8 cellular contexts compared by ENCODE assay signal in genomic region chr12:59596232-59597143, GRCh38. TPM values are rescaled to one million over a fixed set of nuclear protein-coding genes. Genes with fewer than 3 reads are reported as not detected.
DNase-seq lines count a peak whose midpoint lies in the region; ATAC-seq lines count a peak whose summit lies in the region.

No MANE protein-coding gene starts in this region.

- H3K27ac Mint-ChIP-seq in activated CD4-positive, alpha-beta T cell treated with anti-CD3 and anti-CD28 coated beads for 36 hours = peak overlapping the region; percentile 100

- no peaks in the 10 kb centered on the region for H3K9me3 Mint-ChIP-seq in activated CD4-positive, alpha-beta T cell treated with anti-CD3 and anti-CD28 coated beads for 36 hours (ENCODE audit: low read depth)

- peak; percentile 43 for ATAC-seq in GM18867 (IDR thresholded peaks at IDR 0.05; ENCODE audit: unreplicated experiment)
- peak; percentile 43 for ATAC-seq in HG03097 (IDR thresholded peaks at IDR 0.05; ENCODE audit: low FRiP score, unreplicated experiment)
- ATAC-seq in activated CD4-positive, alpha-beta T cell treated with anti-CD3 and anti-CD28 coated beads for 36 hours = peak; percentile 50
- ATAC-seq in left lobe of liver = peak; percentile 76

- DNase-seq in A172 (ENCODE audit: low spot score) (peak; percentile 41), NCI-H2196 treated with DMSO at 0.1 percent for 48 hours (lab: John Stamatoyannopoulos, UW; ENCODE audit: unreplicated experiment) (peak; percentile 13), left lobe of liver (ENCODE audit: low spot score) (peak; percentile 76)
- DNase-seq in activated CD4-positive, alpha-beta T cell treated with anti-CD3 and anti-CD28 coated beads for 36 hours = peak; percentile 85
- DNase-seq in stimulated activated CD4-positive, alpha-beta T cell treated with anti-CD3 and anti-CD28 coated beads, Interleukin-2, amount 100 ng/mL, for 24 hours = peak; percentile 75 to 78

- CTCF ChIA-PET in activated CD4-positive, alpha-beta T cell treated with anti-CD3 and anti-CD28 coated beads for 36 hours (lab: Charles Lee) = interaction anchor here (0.6 kb wide), 1 partner anchor 12 kb away, joined by 3 read pairs; no protein-coding TSS in a partner anchor

- POLR2A ChIA-PET in activated CD4-positive, alpha-beta T cell treated with anti-CD3 and anti-CD28 coated beads for 36 hours (lab: Charles Lee) = interaction anchor here (0.9 kb wide), 1 partner anchor 31 kb away, joined by 3 read pairs; no protein-coding TSS in a partner anchor

- H3K27ac ChIP-seq in cingulate gyrus (ENCODE audit: low read depth, low read length) = peak overlapping the region; percentile 80

- H3K27me3 Mint-ChIP-seq in activated CD4-positive, alpha-beta T cell treated with anti-CD3 and anti-CD28 coated beads for 36 hours = no peaks in the 10 kb centered on the region

- H3K4me3 Mint-ChIP-seq in activated CD4-positive, alpha-beta T cell treated with anti-CD3 and anti-CD28 coated beads for 36 hours = peak overlapping the region; percentile 82

- intact Hi-C loops in activated CD4-positive, alpha-beta T cell treated with anti-CD3 and anti-CD28 coated beads for 36 hours (cut with DNase I, micrococcal nuclease) = loop anchor here (1.0 to 10.0 kb wide), 8 partner anchors 31 to 1750 kb away; partner anchors contain the start of genes ATP23 (in 2 of the 2) and CTDSP2 (in 1 of the 2)

- H3K4me1 Mint-ChIP-seq in activated CD4-positive, alpha-beta T cell treated with anti-CD3 and anti-CD28 coated beads for 36 hours = peaks cover 55% of the 10 kb centered on the region

- H3K36me3 Mint-ChIP-seq in activated CD4-positive, alpha-beta T cell treated with anti-CD3 and anti-CD28 coated beads for 36 hours (ENCODE audit: low read depth) = peaks cover 25% of the 10 kb centered on the region

RNA-seq across cellular contexts. Expression of gene SLC16A7, which starts 0.7 kb away (rescaled TPM):
- total RNA-seq in A172 (2014; rRNA removed; shearing (Covaris generic)) = 8.0 and 23.7 TPM in 2 replicates
- 10 to 100 TPM; 33.0 to 34.8 TPM for total RNA-seq in activated CD4-positive, alpha-beta T cell treated with anti-CD3 and anti-CD28 coated beads for 36 hours
- total RNA-seq in left lobe of liver = 5.9 TPM

Comparison
In these comparisons a context has a peak if more than half of its experiments do, and no peak if none do; other contexts are left out.
1. Peak in every context shown above with its lines: DNase-seq, ATAC-seq and H3K27ac ChIP-seq.
2. DNase-seq: peak in every context shown above with its lines; median percentile 85 in activated CD4-positive, alpha-beta T cell treated with anti-CD3 and anti-CD28 coated beads for 36 hours; 76 in stimulated activated CD4-positive, alpha-beta T cell treated with anti-CD3 and anti-CD28 coated beads, Interleukin-2, amount 100 ng/mL, for 24 hours; 76 in left lobe of liver; 41 in A172; 13 in NCI-H2196 treated with DMSO at 0.1 percent for 48 hours.